7 cellular contexts compared by ENCODE assay signal in genomic region chr1:206766251-206766856, GRCh38. TPM values are rescaled to one million over a fixed set of nuclear protein-coding genes. Genes with fewer than 3 reads are reported as not detected.
DNase-seq lines count a peak whose midpoint lies in the region; ATAC-seq and TF ChIP-seq lines count a peak whose summit lies in the region.

No MANE protein-coding gene starts in this region.

- peak; percentile 16 to 88 (median 46) for DNase-seq in T-helper 2 cell
- DNase-seq in amniotic epithelial cell (ENCODE audit: low read depth) = peak; percentile 97
- DNase-seq in mucosa of descending colon = peak; percentile 49 to 78 (median 60)
- peak; percentile 78 for DNase-seq in stimulated activated naive CD8-positive, alpha-beta T cell treated with anti-CD3 and anti-CD28 coated beads, Interleukin-15, Interleukin-2, amounts not matched to agents 100 U/mL and 50 U/mL, for 24 hours
- DNase-seq in Karpas-422 = no peak

- no peak overlapping the region for H3K27ac ChIP-seq in Karpas-422 (ENCODE audit: low read length)

- no peaks in the 10 kb centered on the region for H3K9me2 ChIP-seq in Karpas-422 (replicated peaks; ENCODE audit: insufficient read depth, low read length)

- intact Hi-C loops in mucosa of descending colon (cut with DNase I, micrococcal nuclease) = no loop called here

- no peak overlapping the region for H3K4me2 ChIP-seq in Karpas-422 (ENCODE audit: low read depth, low read length, poor library complexity, severe bottlenecking)

- no peak overlapping the region for H3K9ac ChIP-seq in Karpas-422 (ENCODE audit: low read length)

- ATAC-seq in GM19023 (IDR thresholded peaks at IDR 0.05; ENCODE audit: unreplicated experiment) (peak; percentile 56), HG03139 (IDR thresholded peaks at IDR 0.05; ENCODE audit: unreplicated experiment) (peak; percentile 56), mucosa of descending colon (peak; percentile 76)
- ATAC-seq in stimulated activated naive CD8-positive, alpha-beta T cell treated with anti-CD3 and anti-CD28 coated beads, Interleukin-15, Interleukin-2, amounts not matched to agents 100 U/mL and 50 U/mL, for 24 hours = peak; percentile 79

- no peak overlapping the region for H2AFZ ChIP-seq in Karpas-422 (ENCODE audit: low read length)

- no peaks in the 10 kb centered on the region for H3K27me3 ChIP-seq in Karpas-422 (ENCODE audit: low read length)

- H3K9me3 ChIP-seq in mucosa of descending colon = no peaks in the 10 kb centered on the region
- H3K9me3 ChIP-seq in Karpas-422 (ENCODE audit: low read length) = no peaks in the 10 kb centered on the region

- H3K4me1 ChIP-seq in mucosa of descending colon (ENCODE audit: low read depth) (no peaks in the 10 kb centered on the region), Karpas-422 (ENCODE audit: low read length) (no peaks in the 10 kb centered on the region)

- H3K36me3 ChIP-seq in mucosa of descending colon (ENCODE audit: low read depth) (no peaks in the 10 kb centered on the region), Karpas-422 (ENCODE audit: insufficient read depth, low read length) (no peaks in the 10 kb centered on the region)

- TF ChIP-seq CTCF in mucosa of descending colon (IDR thresholded peaks at IDR 0.05) = no peak

- H3K79me2 ChIP-seq in Karpas-422 (ENCODE audit: low read length) = no peaks in the 10 kb centered on the region

- no peaks in the 10 kb centered on the region for H4K20me1 ChIP-seq in Karpas-422 (ENCODE audit: insufficient read depth, low read depth, low read length)

- H3K4me3 ChIP-seq in mucosa of descending colon (no peak overlapping the region), Karpas-422 (ENCODE audit: low read length) (no peak overlapping the region)

RNA-seq across cellular contexts. Expression of gene IL19, which starts 4.2 kb away (rescaled TPM):
- not detected for total RNA-seq in mucosa of descending colon
- not detected in 2 replicates for total RNA-seq in Karpas-422 (2014; rRNA removed; shearing (Covaris generic); ENCODE audit: low replicate concordance)

RNA-seq across cellular contexts. Expression of gene IL10, which starts 5.9 kb away (rescaled TPM):
- 1 to 10 TPM; 1.0 to 2.9 (median 2.8) TPM for total RNA-seq in mucosa of descending colon
- total RNA-seq in Karpas-422 (2014; rRNA removed; shearing (Covaris generic); ENCODE audit: low replicate concordance) = not detected in 2 replicates
